ENCODE assay signal across 8 cellular contexts in the genomic region with DNA sequence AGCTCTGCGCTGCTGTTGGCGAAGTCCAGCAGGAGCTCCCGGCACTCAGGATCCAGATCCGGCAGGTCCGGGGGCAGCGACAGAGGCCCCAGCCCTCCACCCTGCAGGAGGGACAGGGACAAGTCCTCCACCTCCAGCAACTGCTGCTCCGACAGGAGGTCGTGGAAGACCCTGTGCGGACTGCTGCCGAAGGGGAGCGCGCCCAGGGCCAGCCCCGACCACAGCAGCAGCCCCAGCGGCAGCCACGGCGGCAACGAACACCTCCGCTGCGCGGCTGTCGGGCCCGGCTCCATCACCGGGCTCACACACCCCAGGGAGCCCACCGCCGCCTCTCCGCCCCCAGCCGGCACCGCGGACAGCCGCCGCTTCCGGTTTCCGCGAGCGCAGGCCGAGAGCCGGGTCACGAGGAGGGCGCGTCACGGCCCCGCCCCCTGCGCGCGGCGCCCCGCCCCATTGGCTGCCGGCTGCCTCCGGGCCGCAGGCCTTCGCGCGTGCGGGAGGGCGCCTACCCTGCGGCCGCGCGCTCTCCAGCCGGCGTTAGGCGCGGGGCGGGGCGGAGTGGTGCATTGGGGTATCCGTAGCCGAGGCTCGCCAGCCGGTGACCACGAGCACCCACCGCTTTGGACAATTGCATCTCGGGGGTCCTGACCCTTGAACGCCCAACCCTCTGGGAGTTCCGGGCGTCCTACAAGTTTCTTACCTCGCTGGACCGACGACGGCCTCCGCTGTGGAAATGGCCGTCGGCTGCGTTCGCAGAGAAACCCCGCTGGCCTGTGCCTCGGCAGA. TPM values are rescaled to one million over a fixed set of nuclear protein-coding genes. Genes with fewer than 3 reads are reported as not detected.
A peak's percentile ranks its signal among the peaks of the same experiment; 100 is the strongest.
DNase-seq lines count a peak whose midpoint lies in the region; ATAC-seq and TF ChIP-seq lines count a peak whose summit lies in the region.

A gene with protein sequence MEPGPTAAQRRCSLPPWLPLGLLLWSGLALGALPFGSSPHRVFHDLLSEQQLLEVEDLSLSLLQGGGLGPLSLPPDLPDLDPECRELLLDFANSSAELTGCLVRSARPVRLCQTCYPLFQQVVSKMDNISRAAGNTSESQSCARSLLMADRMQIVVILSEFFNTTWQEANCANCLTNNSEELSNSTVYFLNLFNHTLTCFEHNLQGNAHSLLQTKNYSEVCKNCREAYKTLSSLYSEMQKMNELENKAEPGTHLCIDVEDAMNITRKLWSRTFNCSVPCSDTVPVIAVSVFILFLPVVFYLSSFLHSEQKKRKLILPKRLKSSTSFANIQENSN (minus strand): TSS at position 383 of the 786 bp plus-strand sequence. CDS start 90 bp downstream, at position 293.

- H3K9me3 ChIP-seq in CD4-positive, alpha-beta T cell (ENCODE audit: control insufficient read depth, low read length), result no peaks in the 10 kb centered on the region

- POLR2A ChIA-PET in CD4-positive, alpha-beta T cell (lab: Charles Lee), result interaction anchor here (1.4 kb wide), 1 partner anchor 485 kb away, joined by 3 read pairs; no protein-coding TSS in a partner anchor

- peak within 1 kb of the TSS; percentile 93 for H3K4me3 Mint-ChIP-seq in CD4-positive, alpha-beta T cell

- no peak for TF ChIP-seq CTCF in CD4-positive, alpha-beta T cell (IDR thresholded peaks at IDR 0.05)

- H3K27ac ChIP-seq in CD4-positive, alpha-beta T cell (ENCODE audit: low read depth, low read length), result peak within 1 kb of the TSS; percentile 50

- H3K27me3 Mint-ChIP-seq in CD4-positive, alpha-beta T cell, result peaks cover 6% of the 10 kb centered on the region

- H3K9me3 Mint-ChIP-seq in CD4-positive, alpha-beta T cell, result no peaks in the 10 kb centered on the region

- intact Hi-C loops in CD4-positive, alpha-beta T cell (cut with DNase I, micrococcal nuclease), result loop anchor here (2.0 to 10.0 kb wide), 9 partner anchors 116 to 1752 kb away; a partner anchor contains a TSS

- peak; percentile 94 for ATAC-seq in CD4-positive, alpha-beta T cell (ENCODE audit: poor library complexity)
- peak; percentile 97 for ATAC-seq in GM19452 (IDR thresholded peaks at IDR 0.05; ENCODE audit: unreplicated experiment)

- H3K36me3 Mint-ChIP-seq in CD4-positive, alpha-beta T cell (ENCODE audit: low read depth), result peaks cover 9% of the 10 kb centered on the region

- peak; percentile 84 to 96 (median 92) for DNase-seq in CD4-positive, alpha-beta T cell
- DNase-seq in HK-2 (ENCODE audit: unreplicated experiment) (peak; percentile 89), NK-92 (lab: John Stamatoyannopoulos, UW; ENCODE audit: unreplicated experiment) (peak; percentile 65), medulla oblongata (ENCODE audit: extremely low spot score) (peak; percentile 91)
- peak; percentile 98 for DNase-seq in activated CD8-positive, alpha-beta memory T cell treated with anti-CD3 and anti-CD28 coated beads for 24 hours
- DNase-seq in effector CD4-positive, alpha-beta T cell, result peak; percentile 88
- peak; percentile 87 for DNase-seq in stimulated activated CD8-positive, alpha-beta memory T cell treated with anti-CD3 and anti-CD28 coated beads, Interleukin-12 subunit alpha, Interleukin-12 subunit beta, amount 100 ng/mL, for 24 hours (ENCODE audit: extremely low read depth)

- CTCF ChIA-PET in CD4-positive, alpha-beta T cell (lab: Charles Lee), result interaction anchor here (1.0 kb wide), 1 partner anchor 25 kb away, joined by 3 read pairs; no protein-coding TSS in a partner anchor

- H3K27ac Mint-ChIP-seq in CD4-positive, alpha-beta T cell, result peak within 1 kb of the TSS; percentile 91

- H3K27me3 ChIP-seq in CD4-positive, alpha-beta T cell (ENCODE audit: control insufficient read depth, insufficient read depth, low read length), result no peaks in the 10 kb centered on the region

- H3K4me1 Mint-ChIP-seq in CD4-positive, alpha-beta T cell (ENCODE audit: low read depth), result peaks cover 27% of the 10 kb centered on the region

RNA-seq across cellular contexts. Expression of the gene that starts here (rescaled TPM):
- 10 to 100 TPM; 16.3 to 20.9 TPM for total RNA-seq in CD4-positive, alpha-beta T cell

Comparison
In these comparisons a context has a peak if more than half of its experiments do, and no peak if none do; other contexts are left out.
1. Peak in every context shown above with its lines: DNase-seq, ATAC-seq and H3K27ac ChIP-seq.